ENCODE assay signal across 1 cellular context in genomic region chr14:101588990-101589389, GRCh38.
TF ChIP-seq lines count a peak whose summit lies in the region.

No MANE protein-coding gene starts in this region.

TF ChIP-seq in HepG2, 621 proteins besides CTCF, POLR2A, EP300 and RAD21 (continued from another document):
- no peak for TF ChIP-seq ZBTB46 (CRISPR knock-in tag; IDR thresholded peaks at IDR 0.05; ENCODE audit: borderline replicate concordance)
- TF ChIP-seq NR2F6 (IDR thresholded peaks at IDR 0.05), result no peak
- peak; percentile 38; the same call in 1 of the 2 replicates for TF ChIP-seq NR2F6 (CRISPR knock-in tag; IDR thresholded peaks at IDR 0.05)
- no peak for TF ChIP-seq FOXA1 (IDR thresholded peaks at IDR 0.05)
- 0 out of 2 replicates have a peak, but pooled peaks have one; percentile 36 for TF ChIP-seq FOXA1 (CRISPR knock-in tag; IDR thresholded peaks at IDR 0.05)
- no peak for TF ChIP-seq AHDC1 (CRISPR knock-in tag; IDR thresholded peaks at IDR 0.05; ENCODE audit: borderline replicate concordance)
- no peak for TF ChIP-seq ZBTB1 (CRISPR knock-in tag; IDR thresholded peaks at IDR 0.05; ENCODE audit: borderline replicate concordance)
- peak; percentile 50 for TF ChIP-seq ARID5B (CRISPR knock-in tag; IDR thresholded peaks at IDR 0.05)
